8 cellular contexts compared by ENCODE assay signal in the genomic region with DNA sequence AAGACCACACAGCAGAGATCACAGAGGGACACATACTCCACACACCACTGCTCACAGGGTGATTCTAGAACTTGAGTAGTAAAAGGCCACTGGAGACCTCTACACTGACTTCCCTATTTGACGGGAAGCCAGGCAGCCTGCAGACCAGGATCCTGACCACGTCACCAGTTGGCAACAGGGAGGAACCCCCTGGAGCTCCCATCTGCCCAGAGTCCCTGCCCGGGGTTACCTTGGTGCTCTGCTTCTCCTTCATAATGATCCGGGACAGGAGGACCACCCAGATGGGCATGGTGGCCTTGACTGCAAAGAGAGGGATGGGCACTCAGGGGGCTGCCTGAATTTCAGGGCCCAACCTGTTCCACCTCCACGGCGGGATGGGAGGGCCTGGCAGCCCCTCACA. TPM values are rescaled to one million over a fixed set of nuclear protein-coding genes. Genes with fewer than 3 reads are reported as not detected.
A peak's percentile ranks its signal among the peaks of the same experiment; 100 is the strongest.
DNase-seq lines count a peak whose midpoint lies in the region; ATAC-seq, FAIRE-seq and TF ChIP-seq lines count a peak whose summit lies in the region.

No MANE protein-coding gene starts in this region.

- peaks cover 16 to 32% of the 10 kb centered on the region in 2 donors for H3K4me1 ChIP-seq in adrenal gland (replicated peaks in 1 of 2)
- peaks cover 42% of the 10 kb centered on the region for H3K4me1 ChIP-seq in HepG2 (ENCODE audit: insufficient read depth, low read length)
- H3K4me1 ChIP-seq in urinary bladder (ENCODE audit: insufficient read depth), result no peaks in the 10 kb centered on the region

- H3K9me3 ChIP-seq in adrenal gland (replicated peaks in 1 of 3) (no peaks in the 10 kb centered on the region), HepG2 (ENCODE audit: low read length) (no peaks in the 10 kb centered on the region)

- H3K4me3 ChIP-seq in adrenal gland (peak overlapping the region in 3 of 4 donors; percentile 20 to 83 (median 32)), HepG2 (replicated peaks in 1 of 3; ENCODE audit: insufficient read depth in 1 of 3, low read depth in 2 of 3, low read length in 3 of 3) (peak overlapping the region; percentile 83 to 96 (median 95)), urinary bladder (ENCODE audit: low read depth, low read length) (peak overlapping the region; percentile 91)

- intact Hi-C loops in adrenal gland (cut with DNase I) (loop anchor here in 1 of 2 donors (10.0 kb wide), 1 partner anchor 54 kb away; a partner anchor contains a TSS), HepG2 (cut with micrococcal nuclease; ENCODE audit: unreplicated experiment) (loop anchor here (5.0 kb wide), 1 partner anchor 56 kb away; a partner anchor contains a TSS)

- peak overlapping the region; percentile 90 for H3K9ac ChIP-seq in HepG2 (ENCODE audit: insufficient read depth, low read depth, low read length)

- POLR2A ChIA-PET in HepG2 (lab: Yijun Ruan, JAX), result no interaction called here

- no TSS peak for BruUV-seq in HepG2 (replicated peaks; lab: Mats Ljungman, UMichigan)

- WGBS in adrenal gland, 4 donors, result 9 to 34% (median 15%) methylated on average over 4 to 6 of the region's 6 CpGs
- WGBS in HepG2 (ENCODE audit: low lambda C conversion rate), result 0% methylated on average over 3 of the region's 6 CpGs
- 24% methylated on average over 6 of the region's 6 CpGs for WGBS in urinary bladder

- in situ Hi-C loops in HepG2 (cut with HindIII; ENCODE audit: extremely low pct_ligation_motif_present, low pct_unique_long_range_greater_than_20kb), result loop anchor here (5.0 kb wide), 1 partner anchor 56 kb away; a partner anchor contains a TSS

- peaks cover 58% of the 10 kb centered on the region for H3K79me2 ChIP-seq in HepG2 (ENCODE audit: insufficient read depth, low read length)

- TF ChIP-seq POLR2A in adrenal gland (IDR thresholded peaks at IDR 0.05), result no peak
- no peak for TF ChIP-seq POLR2A in HepG2 (IDR thresholded peaks at IDR 0.05; ENCODE audit: insufficient read depth in 1 of 2, low read depth in 2 of 2, low read length in 2 of 2)

- TF ChIP-seq CTCF in adrenal gland (IDR thresholded peaks at IDR 0.05) (no peak), HepG2 (CRISPR knock-in tag; IDR thresholded peaks at IDR 0.05) (no peak)

- ATAC-seq in HepG2 (no peak), GM18502 (IDR thresholded peaks at IDR 0.05; ENCODE audit: poor library complexity, unreplicated experiment) (no peak), GM18861 (IDR thresholded peaks at IDR 0.05; ENCODE audit: unreplicated experiment) (no peak)

- FAIRE-seq in HepG2 (lab: Jason Lieb, UNC), result no peak

- H3K27me3 ChIP-seq in adrenal gland (no peaks in the 10 kb centered on the region), HepG2 (ENCODE audit: control insufficient read depth in 1 of 2, insufficient read depth in 2 of 2, low read length in 2 of 2) (no peaks in the 10 kb centered on the region; a peak in 1 of 5 replicates)

- H2AFZ ChIP-seq in HepG2 (ENCODE audit: low read length), result no peak overlapping the region

- no peaks in the 10 kb centered on the region for H4K20me1 ChIP-seq in HepG2 (ENCODE audit: insufficient read depth, low read length)

- TF ChIP-seq EP300 in HepG2 (IDR thresholded peaks at IDR 0.05; ENCODE audit: low read depth in 2 of 2, low read length in 2 of 2), result no peak
- TF ChIP-seq EP300 in HepG2 (CRISPR knock-in tag; IDR thresholded peaks at IDR 0.05; ENCODE audit: borderline replicate concordance), result no peak

- H3K36me3 ChIP-seq in adrenal gland (replicated peaks in 1 of 2), result peaks cover 0 to 28% of the 10 kb centered on the region in 2 donors
- peaks cover 16 to 38% of the 10 kb centered on the region in 2 experiments; a peak in 4 of 5 replicates for H3K36me3 ChIP-seq in HepG2 (replicated peaks in 1 of 2; ENCODE audit: control insufficient read depth in 1 of 2, insufficient read depth in 2 of 2, low read length in 2 of 2)
- H3K36me3 ChIP-seq in urinary bladder (ENCODE audit: insufficient read depth), result no peaks in the 10 kb centered on the region

- CTCF ChIA-PET in HepG2 (lab: Yijun Ruan, JAX; ENCODE audit: low intra/inter-chr PET ratio, low total read pairs), result no interaction called here

- no peak for TF ChIP-seq RAD21 in HepG2 (CRISPR knock-in tag; IDR thresholded peaks at IDR 0.05)

- peak overlapping the region; percentile 97 for H3K4me2 ChIP-seq in HepG2 (ENCODE audit: low read depth, low read length)

- DNase-seq in DMS114 treated with DMSO at 0.1 percent for 48 hours (lab: John Stamatoyannopoulos, UW; ENCODE audit: unreplicated experiment), result peak; percentile 11
- DNase-seq in Kasumi-1 (lab: John Stamatoyannopoulos, UW), result peak; percentile 58 to 69
- DNase-seq in adrenal gland, result peak in 3 of 7 donors; percentile 44 to 68 (median 58)
- peak; percentile 10 for DNase-seq in HepG2 (ENCODE audit: low spot score)
- no peak for DNase-seq in stimulated activated CD4-positive, alpha-beta T cell treated with anti-CD3 and anti-CD28 coated beads, Interleukin-2, amount 100 ng/mL, for 48 hours

- H3K27ac ChIP-seq in adrenal gland (peak overlapping the region in 4 of 5 donors; percentile 65 to 94 (median 79)), HepG2 (ENCODE audit: extremely low read length, insufficient read depth, low read length) (peak overlapping the region; percentile 61), urinary bladder (ENCODE audit: low read depth) (no peak overlapping the region)

RNA-seq across cellular contexts. Expression of a gene that starts 0.9 kb away (rescaled TPM):
- total RNA-seq in adrenal gland (10 to 100 TPM; 22.6 to 49.8 (median 40.2) TPM), HepG2 (2016; rRNA removed; fragmentation: Illumina TruSeq; extraction: Trizol) (17.2 and 21.2 TPM in 2 replicates), urinary bladder (18.9 TPM)
- polyA plus RNA-seq in adrenal gland (10 to 100 TPM; 22.0 to 43.1 (median 26.8) TPM), HepG2 (2011; rRNA removed) (46.5 and 48.0 TPM in 2 replicates), urinary bladder (22.8 TPM)
- 6.0 and 7.6 TPM in 2 replicates for total RNA-seq in HepG2 (2016; cell fraction: cytosol; rRNA removed; fragmentation: Illumina TruSeq; extraction: Trizol; ENCODE audit: low read depth)
- 15.6 and 20.2 TPM in 2 replicates for total RNA-seq in HepG2 (2016; cell fraction: insoluble cytoplasmic fraction; rRNA removed; fragmentation: Illumina TruSeq; extraction: Trizol)
- 18.9 and 19.7 TPM in 2 replicates for total RNA-seq in HepG2 (2016; cell fraction: membrane; rRNA removed; fragmentation: Illumina TruSeq; extraction: Trizol)
- total RNA-seq in HepG2 (2016; cell fraction: nucleus; rRNA removed; fragmentation: Illumina TruSeq; extraction: Trizol), result 18.5 and 21.4 TPM in 2 replicates
- 31.6 and 37.8 TPM in 2 replicates for polyA plus RNA-seq in HepG2 (2011; cell fraction: cytosol; rRNA removed)
- 26.3 and 38.8 TPM in 2 replicates for polyA plus RNA-seq in HepG2 (2011; cell fraction: nucleus; rRNA removed)
- polyA plus RNA-seq in HepG2 (2012), result 25.6 and 26.5 TPM in 2 replicates
- polyA plus RNA-seq in HepG2 (2016; cell fraction: cytosol; fragmentation: Illumina TruSeq; extraction: Trizol; ENCODE audit: low read depth), result 5.7 and 6.3 TPM in 2 replicates
- polyA plus RNA-seq in HepG2 (2016; cell fraction: insoluble cytoplasmic fraction; fragmentation: Illumina TruSeq; extraction: Trizol; ENCODE audit: low read depth), result 16.1 and 22.5 TPM in 2 replicates
- polyA plus RNA-seq in HepG2 (2016; cell fraction: membrane; fragmentation: Illumina TruSeq; extraction: Trizol; ENCODE audit: low read depth), result 20.6 and 22.2 TPM in 2 replicates
- 45.9 and 46.6 TPM in 2 replicates for polyA plus RNA-seq in HepG2 (2016; cell fraction: nucleus; fragmentation: Illumina TruSeq; extraction: Trizol; ENCODE audit: insufficient read depth, low read depth)
- polyA minus RNA-seq in HepG2 (2011; rRNA and poly(A)+ RNA removed; ENCODE audit: low replicate concordance), result 181 and 185 TPM in 2 replicates
- polyA minus RNA-seq in HepG2 (2011; cell fraction: cytosol; rRNA and poly(A)+ RNA removed), result 33.0 and 39.5 TPM in 2 replicates
- polyA minus RNA-seq in HepG2 (2011; cell fraction: nucleus; rRNA and poly(A)+ RNA removed), result 24.8 and 31.7 TPM in 2 replicates

RNA-seq across cellular contexts. Expression of a gene that starts 29.0 kb away (rescaled TPM):
- total RNA-seq in adrenal gland (10 to 100 TPM in 7 of 8 donors, 1 to 10 TPM in 1; 8.4 to 50.7 (median 23.7) TPM), HepG2 (2016; rRNA removed; fragmentation: Illumina TruSeq; extraction: Trizol) (4.3 and 9.1 TPM in 2 replicates), urinary bladder (12.8 TPM)
- polyA plus RNA-seq in adrenal gland (10 to 100 TPM; 11.3 to 39.3 (median 24.8) TPM), HepG2 (2011; rRNA removed) (5.4 and 5.9 TPM in 2 replicates), urinary bladder (27.2 TPM)
- total RNA-seq in HepG2 (2016; cell fraction: cytosol; rRNA removed; fragmentation: Illumina TruSeq; extraction: Trizol; ENCODE audit: low read depth), result 3.8 and 4.0 TPM in 2 replicates
- total RNA-seq in HepG2 (2016; cell fraction: insoluble cytoplasmic fraction; rRNA removed; fragmentation: Illumina TruSeq; extraction: Trizol), result 6.0 and 7.4 TPM in 2 replicates
- total RNA-seq in HepG2 (2016; cell fraction: membrane; rRNA removed; fragmentation: Illumina TruSeq; extraction: Trizol), result 5.5 and 6.1 TPM in 2 replicates
- total RNA-seq in HepG2 (2016; cell fraction: nucleus; rRNA removed; fragmentation: Illumina TruSeq; extraction: Trizol), result 8.1 and 13.9 TPM in 2 replicates
- polyA plus RNA-seq in HepG2 (2011; cell fraction: cytosol; rRNA removed), result 2.9 and 3.2 TPM in 2 replicates
- 34.4 and 39.5 TPM in 2 replicates for polyA plus RNA-seq in HepG2 (2011; cell fraction: nucleus; rRNA removed)
- polyA plus RNA-seq in HepG2 (2012), result 20.4 and 25.1 TPM in 2 replicates
- polyA plus RNA-seq in HepG2 (2016; cell fraction: cytosol; fragmentation: Illumina TruSeq; extraction: Trizol; ENCODE audit: low read depth), result 2.1 and 2.2 TPM in 2 replicates
- 19.7 and 26.9 TPM in 2 replicates for polyA plus RNA-seq in HepG2 (2016; cell fraction: insoluble cytoplasmic fraction; fragmentation: Illumina TruSeq; extraction: Trizol; ENCODE audit: low read depth)
- 4.9 and 6.0 TPM in 2 replicates for polyA plus RNA-seq in HepG2 (2016; cell fraction: membrane; fragmentation: Illumina TruSeq; extraction: Trizol; ENCODE audit: low read depth)
- 54.8 and 59.8 TPM in 2 replicates for polyA plus RNA-seq in HepG2 (2016; cell fraction: nucleus; fragmentation: Illumina TruSeq; extraction: Trizol; ENCODE audit: insufficient read depth, low read depth)
- 10.1 and 16.3 TPM in 2 replicates for polyA minus RNA-seq in HepG2 (2011; rRNA and poly(A)+ RNA removed; ENCODE audit: low replicate concordance)
- 7.1 and 9.3 TPM in 2 replicates for polyA minus RNA-seq in HepG2 (2011; cell fraction: cytosol; rRNA and poly(A)+ RNA removed)
- 18.4 and 19.8 TPM in 2 replicates for polyA minus RNA-seq in HepG2 (2011; cell fraction: nucleus; rRNA and poly(A)+ RNA removed)

RNA-seq across cellular contexts. Expression of a gene that starts 56.7 kb away (rescaled TPM):
- total RNA-seq in adrenal gland (10 to 100 TPM in 3 of 8 donors, 1 to 10 TPM in 5; 8.1 to 17.3 (median 9.6) TPM), HepG2 (2016; rRNA removed; fragmentation: Illumina TruSeq; extraction: Trizol) (3.3 and 3.8 TPM in 2 replicates), urinary bladder (3.5 TPM)
- polyA plus RNA-seq in adrenal gland (1 to 10 TPM; 4.6 to 6.9 (median 6.4) TPM), HepG2 (2011; rRNA removed) (3.3 and 3.5 TPM in 2 replicates), urinary bladder (7.6 TPM)
- 0.88 and 1.1 TPM in 2 replicates for total RNA-seq in HepG2 (2016; cell fraction: cytosol; rRNA removed; fragmentation: Illumina TruSeq; extraction: Trizol; ENCODE audit: low read depth)
- 2.3 and 2.9 TPM in 2 replicates for total RNA-seq in HepG2 (2016; cell fraction: insoluble cytoplasmic fraction; rRNA removed; fragmentation: Illumina TruSeq; extraction: Trizol)
- 2.2 and 2.5 TPM in 2 replicates for total RNA-seq in HepG2 (2016; cell fraction: membrane; rRNA removed; fragmentation: Illumina TruSeq; extraction: Trizol)
- 4.4 and 6.8 TPM in 2 replicates for total RNA-seq in HepG2 (2016; cell fraction: nucleus; rRNA removed; fragmentation: Illumina TruSeq; extraction: Trizol)
- 2.7 and 3.7 TPM in 2 replicates for polyA plus RNA-seq in HepG2 (2011; cell fraction: cytosol; rRNA removed)
- 4.2 and 6.4 TPM in 2 replicates for polyA plus RNA-seq in HepG2 (2011; cell fraction: nucleus; rRNA removed)
- polyA plus RNA-seq in HepG2 (2012), result 3.0 and 3.2 TPM in 2 replicates
- 0.35 and 0.40 TPM in 2 replicates for polyA plus RNA-seq in HepG2 (2016; cell fraction: cytosol; fragmentation: Illumina TruSeq; extraction: Trizol; ENCODE audit: low read depth)
- 3.6 and 5.3 TPM in 2 replicates for polyA plus RNA-seq in HepG2 (2016; cell fraction: insoluble cytoplasmic fraction; fragmentation: Illumina TruSeq; extraction: Trizol; ENCODE audit: low read depth)
- polyA plus RNA-seq in HepG2 (2016; cell fraction: membrane; fragmentation: Illumina TruSeq; extraction: Trizol; ENCODE audit: low read depth), result 1.6 and 1.7 TPM in 2 replicates
- polyA plus RNA-seq in HepG2 (2016; cell fraction: nucleus; fragmentation: Illumina TruSeq; extraction: Trizol; ENCODE audit: insufficient read depth, low read depth), result 6.4 and 8.6 TPM in 2 replicates
- polyA minus RNA-seq in HepG2 (2011; rRNA and poly(A)+ RNA removed; ENCODE audit: low replicate concordance), result 12.3 and 16.1 TPM in 2 replicates
- polyA minus RNA-seq in HepG2 (2011; cell fraction: cytosol; rRNA and poly(A)+ RNA removed), result 4.7 and 5.5 TPM in 2 replicates
- 14.0 and 19.3 TPM in 2 replicates for polyA minus RNA-seq in HepG2 (2011; cell fraction: nucleus; rRNA and poly(A)+ RNA removed)

Comparison
In these comparisons a context has a peak if more than half of its experiments do, and no peak if none do; other contexts are left out.
1. DNase-seq: peak in DMS114 treated with DMSO at 0.1 percent for 48 hours (single experiment), Kasumi-1 (2 of 2) and HepG2 (single experiment); none in stimulated activated CD4-positive, alpha-beta T cell treated with anti-CD3 and anti-CD28 coated beads, Interleukin-2, amount 100 ng/mL, for 48 hours (0 of 2).
2. H3K4me3 ChIP-seq: peak in every context shown above with its lines; median percentile 95 in HepG2; 91 in urinary bladder; 32 in adrenal gland.